ENCODE assay signal across 13 cellular contexts in the genomic region with DNA sequence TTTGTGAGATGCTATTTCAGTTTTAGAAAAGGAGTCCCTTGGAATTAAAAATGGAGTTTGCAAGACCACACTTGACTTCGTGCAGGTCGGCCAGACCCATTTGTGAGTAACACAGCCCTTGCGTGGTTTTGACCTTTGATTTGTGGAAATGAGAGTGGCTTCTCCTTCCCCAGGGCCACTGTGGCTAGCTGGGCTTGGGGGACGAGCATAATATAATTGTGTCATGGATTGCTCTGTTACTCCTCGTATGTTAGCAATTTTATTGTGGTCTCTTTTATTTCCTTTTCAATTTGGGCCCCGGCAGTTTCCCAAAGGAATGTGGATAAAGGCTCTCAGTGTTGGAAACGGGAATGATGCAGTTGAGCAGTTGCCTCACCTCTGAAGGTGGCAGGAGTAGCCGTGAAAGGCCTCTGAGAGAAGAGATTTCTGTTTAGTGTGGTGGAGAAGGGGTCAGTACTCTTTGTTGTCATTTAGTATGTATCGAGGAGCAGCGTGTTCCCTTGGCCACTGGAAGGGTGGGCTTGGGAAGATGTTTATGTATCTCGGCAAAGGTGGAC.
DNase-seq lines count a peak whose midpoint lies in the region; ATAC-seq and TF ChIP-seq lines count a peak whose summit lies in the region.
"Had no signal": no experiment of that assay in that cellular context is flagged by ENCODE, and none has a peak within 500 bp of the region (broad histone marks: within the 10 kb centered on the region; RNA-seq: fewer than 3 reads in every experiment).

No MANE protein-coding gene starts in this region.

- no peak overlapping the region for H3K4me2 ChIP-seq in parathyroid adenoma (ENCODE audit: low read length)

- peak overlapping the region; percentile 51 for H2AFZ ChIP-seq in parathyroid adenoma

- peak overlapping the region; percentile 63 to 81 (median 75) for H3K27ac ChIP-seq in heart right ventricle
- H3K27ac ChIP-seq in parathyroid adenoma: peak overlapping the region; percentile 24
- H3K27ac ChIP-seq: 22Rv1 had no signal

- in situ Hi-C loops in GM13977 (cut with MboI; ENCODE audit: low pct_unique_long_range_greater_than_20kb, low sequenced_read_pairs, unreplicated experiment): no loop called here

- TF ChIP-seq CTCF in heart right ventricle (IDR thresholded peaks at IDR 0.05) (no peak), parathyroid adenoma (IDR thresholded peaks at IDR 0.05) (no peak), GM13977 (IDR thresholded peaks at IDR 0.05; ENCODE audit: extremely low read depth, insufficient read depth, missing control alignments) (no peak)

- peaks cover 6% of the 10 kb centered on the region for H3K79me2 ChIP-seq in parathyroid adenoma

- H3K9me3 ChIP-seq in heart right ventricle (no peaks in the 10 kb centered on the region), parathyroid adenoma (ENCODE audit: control insufficient read depth, low read length) (no peaks in the 10 kb centered on the region)

- ATAC-seq in heart right ventricle (peak in 6 of 8 donors; percentile 4 to 44 (median 22)), GM21717 (IDR thresholded peaks at IDR 0.05; ENCODE audit: unreplicated experiment) (no peak)
- ATAC-seq: T-helper 17 cell had no signal

- H3K4me1 ChIP-seq in heart right ventricle (peaks cover 10 to 71% (median 35%) of the 10 kb centered on the region in 9 donors), parathyroid adenoma (peaks cover 26% of the 10 kb centered on the region)

- H3K36me3 ChIP-seq in heart right ventricle (no peaks in the 10 kb centered on the region), parathyroid adenoma (ENCODE audit: control insufficient read depth, insufficient read depth, low read length) (no peaks in the 10 kb centered on the region)

- H3K4me3 ChIP-seq in heart right ventricle (peak overlapping the region in 8 of 10 donors; percentile 6 to 43 (median 28)), parathyroid adenoma (ENCODE audit: low read depth, low read length) (no peak overlapping the region)

- H3K27me3 ChIP-seq in heart right ventricle (no peaks in the 10 kb centered on the region), parathyroid adenoma (ENCODE audit: control insufficient read depth, insufficient read depth, low read length) (no peaks in the 10 kb centered on the region)

- 49 to 51% methylated on average over 11 of the region's 11 CpGs for WGBS in heart right ventricle, 2 donors

- H3K9ac ChIP-seq in parathyroid adenoma: no peak overlapping the region

- DNase-seq in DMS 273 (lab: John Stamatoyannopoulos, UW; ENCODE audit: unreplicated experiment): peak; percentile 46
- DNase-seq in DMS 273 treated with DMSO at 0.1 percent for 48 hours (lab: John Stamatoyannopoulos, UW): no peak
- no peak for DNase-seq in heart right ventricle
- DNase-seq in NCI-H2081 (lab: John Stamatoyannopoulos, UW): no peak
- DNase-seq in GM13977 (ENCODE audit: low spot score): no peak
- DNase-seq in T-helper 9 cell: no peak
- DNase-seq: activated CD4-positive, alpha-beta memory T cell treated with anti-CD3 and anti-CD28 coated beads, Interleukin-2, amount 10 ng/mL, durations not matched to agents 7 days and 5 days; occipital lobe; stimulated activated CD4-positive, alpha-beta T cell treated with anti-CD3 and anti-CD28 coated beads, Interleukin-4, amount 100 ng/mL, for 24 hours; T-helper 17 cell had no signal

- intact Hi-C loops in heart right ventricle (cut with DNase I): no loop called here
